1 cellular context compared by ENCODE assay signal in the genomic region with DNA sequence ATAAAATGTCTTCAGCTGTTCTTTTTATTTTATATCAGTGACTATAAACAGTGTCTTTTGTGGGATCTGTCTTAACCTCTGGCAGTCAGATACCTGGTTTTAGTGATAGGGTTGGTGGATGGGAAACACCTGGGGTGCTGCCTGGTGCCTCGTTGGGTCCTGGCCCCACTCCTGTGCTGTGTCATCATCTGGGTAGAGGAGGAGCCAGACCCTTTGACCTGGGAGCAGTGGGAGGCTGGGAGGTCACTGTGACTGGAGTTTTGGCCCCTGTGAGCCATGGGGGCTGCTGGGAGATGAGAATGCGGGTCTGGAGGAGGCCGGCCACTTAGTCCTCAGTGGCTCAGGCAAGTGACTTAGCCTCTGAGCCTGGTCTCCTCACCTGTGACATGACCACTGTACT.
TF ChIP-seq lines count a peak whose summit lies in the region.

No MANE protein-coding gene starts in this region.

TF ChIP-seq in HCT116, 20 proteins besides CTCF, POLR2A, EP300 and RAD21 (continued from another document):
- TF ChIP-seq, protein P1, sequence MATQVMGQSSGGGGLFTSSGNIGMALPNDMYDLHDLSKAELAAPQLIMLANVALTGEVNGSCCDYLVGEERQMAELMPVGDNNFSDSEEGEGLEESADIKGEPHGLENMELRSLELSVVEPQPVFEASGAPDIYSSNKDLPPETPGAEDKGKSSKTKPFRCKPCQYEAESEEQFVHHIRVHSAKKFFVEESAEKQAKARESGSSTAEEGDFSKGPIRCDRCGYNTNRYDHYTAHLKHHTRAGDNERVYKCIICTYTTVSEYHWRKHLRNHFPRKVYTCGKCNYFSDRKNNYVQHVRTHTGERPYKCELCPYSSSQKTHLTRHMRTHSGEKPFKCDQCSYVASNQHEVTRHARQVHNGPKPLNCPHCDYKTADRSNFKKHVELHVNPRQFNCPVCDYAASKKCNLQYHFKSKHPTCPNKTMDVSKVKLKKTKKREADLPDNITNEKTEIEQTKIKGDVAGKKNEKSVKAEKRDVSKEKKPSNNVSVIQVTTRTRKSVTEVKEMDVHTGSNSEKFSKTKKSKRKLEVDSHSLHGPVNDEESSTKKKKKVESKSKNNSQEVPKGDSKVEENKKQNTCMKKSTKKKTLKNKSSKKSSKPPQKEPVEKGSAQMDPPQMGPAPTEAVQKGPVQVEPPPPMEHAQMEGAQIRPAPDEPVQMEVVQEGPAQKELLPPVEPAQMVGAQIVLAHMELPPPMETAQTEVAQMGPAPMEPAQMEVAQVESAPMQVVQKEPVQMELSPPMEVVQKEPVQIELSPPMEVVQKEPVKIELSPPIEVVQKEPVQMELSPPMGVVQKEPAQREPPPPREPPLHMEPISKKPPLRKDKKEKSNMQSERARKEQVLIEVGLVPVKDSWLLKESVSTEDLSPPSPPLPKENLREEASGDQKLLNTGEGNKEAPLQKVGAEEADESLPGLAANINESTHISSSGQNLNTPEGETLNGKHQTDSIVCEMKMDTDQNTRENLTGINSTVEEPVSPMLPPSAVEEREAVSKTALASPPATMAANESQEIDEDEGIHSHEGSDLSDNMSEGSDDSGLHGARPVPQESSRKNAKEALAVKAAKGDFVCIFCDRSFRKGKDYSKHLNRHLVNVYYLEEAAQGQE (IDR thresholded peaks at IDR 0.05; ENCODE audit: low read depth) = no peak
